11 cellular contexts compared by ENCODE assay signal in genomic region chr11:37449146-37449545, GRCh38.
DNase-seq lines count a peak whose midpoint lies in the region; ATAC-seq and TF ChIP-seq lines count a peak whose summit lies in the region.
"Had no signal": no experiment of that assay in that cellular context is flagged by ENCODE, and none has a peak within 500 bp of the region (broad histone marks: within the 10 kb centered on the region; RNA-seq: fewer than 3 reads in every experiment).

No MANE protein-coding gene starts in this region.

- H3K4me3 ChIP-seq in epithelial cell of proximal tubule (ENCODE audit: low read depth, low read length) = no peak overlapping the region
- H3K4me3 ChIP-seq: A549 had no signal

- H3K36me3 Mint-ChIP-seq in progenitor cell of endocrine pancreas (ENCODE audit: insufficient read depth) = no peaks in the 10 kb centered on the region

- H3K27me3 Mint-ChIP-seq in progenitor cell of endocrine pancreas = no peaks in the 10 kb centered on the region
- H3K27me3 Mint-ChIP-seq: activated B cell treated with CpG ODN at 0.5 μM for 24 hours had no signal

- H3K4me3 Mint-ChIP-seq in progenitor cell of endocrine pancreas (ENCODE audit: low read depth) = no peak overlapping the region
- H3K4me3 Mint-ChIP-seq: activated B cell treated with CpG ODN at 0.5 μM for 24 hours had no signal

- H3K9me3 Mint-ChIP-seq in progenitor cell of endocrine pancreas (ENCODE audit: low read depth) = peaks cover 2% of the 10 kb centered on the region

- H3K4me1 Mint-ChIP-seq in progenitor cell of endocrine pancreas (ENCODE audit: low read depth) = peaks cover 33% of the 10 kb centered on the region
- H3K4me1 Mint-ChIP-seq: activated B cell treated with CpG ODN at 0.5 μM for 24 hours had no signal

- DNase-seq in DMS 273 (lab: John Stamatoyannopoulos, UW; ENCODE audit: unreplicated experiment) (peak; percentile 31), DMS 273 treated with DMSO at 0.1 percent for 48 hours (lab: John Stamatoyannopoulos, UW) (no peak), NOMO-1 treated with DMSO at 0.1 percent for 48 hours (lab: John Stamatoyannopoulos, UW; ENCODE audit: unreplicated experiment) (peak; percentile 61), epithelial cell of proximal tubule (ENCODE audit: low read depth) (no peak), progenitor cell of endocrine pancreas (ENCODE audit: low spot score, unreplicated experiment) (no peak)
- no peak for DNase-seq in effector CD4-positive, alpha-beta T cell
- DNase-seq in activated CD8-positive, alpha-beta memory T cell treated with anti-CD3 and anti-CD28 coated beads, Interleukin-2, amount 50 U/mL, for 48 hours = no peak
- DNase-seq: activated B cell treated with CpG ODN at 0.5 μM for 24 hours, right cardiac atrium had no signal

- ATAC-seq in GM21526 (IDR thresholded peaks at IDR 0.05; ENCODE audit: low FRiP score, unreplicated experiment) = no peak
- ATAC-seq: A549 had no signal

- H3K27ac Mint-ChIP-seq in progenitor cell of endocrine pancreas = no peak overlapping the region
- H3K27ac Mint-ChIP-seq: activated B cell treated with CpG ODN at 0.5 μM for 24 hours had no signal

- TF ChIP-seq CTCF in epithelial cell of proximal tubule (conservative IDR thresholded peaks at IDR 0.05; ENCODE audit: low read depth, low read length) (peak; percentile 68), progenitor cell of endocrine pancreas (IDR thresholded peaks at IDR 0.05; ENCODE audit: unreplicated experiment) (peak; percentile 67)

Comparison
In these comparisons a context has a peak if more than half of its experiments do, and no peak if none do; other contexts are left out.
1. DNase-seq: peak in DMS 273 (single experiment) and NOMO-1 treated with DMSO at 0.1 percent for 48 hours (single experiment); none in DMS 273 treated with DMSO at 0.1 percent for 48 hours (single experiment), epithelial cell of proximal tubule (single experiment), progenitor cell of endocrine pancreas (single experiment), effector CD4-positive, alpha-beta T cell (single experiment) and activated CD8-positive, alpha-beta memory T cell treated with anti-CD3 and anti-CD28 coated beads, Interleukin-2, amount 50 U/mL, for 48 hours (single experiment).